In the genomic region with DNA sequence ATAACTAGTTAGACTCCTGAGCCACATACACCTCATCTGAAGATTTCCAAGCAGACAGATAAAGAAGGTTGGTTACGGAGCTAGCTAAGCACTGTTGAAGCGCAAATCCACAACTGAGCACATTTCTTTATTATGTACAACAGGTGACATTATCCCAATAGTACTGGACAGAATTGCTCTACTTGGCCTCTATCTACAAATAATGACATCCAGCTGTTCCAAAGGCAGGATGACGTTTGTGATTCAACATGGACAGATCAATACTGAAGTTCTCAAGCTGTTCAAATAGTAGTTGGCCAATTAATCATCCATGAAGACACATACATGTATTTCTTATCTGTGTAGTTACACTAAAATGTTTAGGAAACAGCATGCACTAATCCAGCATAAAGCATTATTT, we compare ENCODE assay signal across 19 cellular contexts.
"Had no signal": no experiment of that assay in that cellular context is flagged by ENCODE, and none has a peak within 500 bp of the region (broad histone marks: within the 10 kb centered on the region; RNA-seq: fewer than 3 reads in every experiment).

No MANE protein-coding gene starts in this region.

- H3K27me3 ChIP-seq: thyroid gland had no signal

- H3K27ac ChIP-seq: left ventricle myocardium inferior, parathyroid adenoma, skin epidermis, thyroid gland, WERI-Rb-1 had no signal

- H2AFZ ChIP-seq: parathyroid adenoma had no signal

- DNase-seq: activated CD4-positive, alpha-beta T cell treated with anti-CD3 and anti-CD28 coated beads for 4 hours; activated CD8-positive, alpha-beta T cell treated with anti-CD3 and anti-CD28 coated beads, Interleukin-2, amount 10 ng/mL, durations not matched to agents 7 days and 5 days; activated naive CD4-positive, alpha-beta T cell treated with Interleukin-2 at 50 U/mL for 16 hours; central memory CD4-positive, alpha-beta T cell; cortex of kidney; effector CD8-positive, alpha-beta T cell; foreskin melanocyte; head of caudate nucleus; islet precursor cell; left ventricle myocardium inferior; mesendoderm; T1000; thyroid gland; WERI-Rb-1 had no signal

- ATAC-seq: activated CD8-positive, alpha-beta T cell treated with anti-CD3 and anti-CD28 coated beads, Interleukin-2, amount 10 ng/mL, durations not matched to agents 7 days and 5 days; stimulated activated effector memory CD8-positive, alpha-beta T cell treated with anti-CD3 and anti-CD28 coated beads, Interleukin-12 subunit alpha, Interleukin-12 subunit beta, amount 100 ng/mL, for 72 hours had no signal

- H3K9me3 ChIP-seq: left ventricle myocardium inferior, thyroid gland had no signal

- H3K36me3 ChIP-seq: thyroid gland, WERI-Rb-1 had no signal

- H3K27ac Mint-ChIP-seq: activated CD8-positive, alpha-beta T cell treated with anti-CD3 and anti-CD28 coated beads, Interleukin-2, amount 10 ng/mL, durations not matched to agents 7 days and 5 days; activated T-helper 1 cell treated with anti-CD3 and anti-CD28 coated beads, Interleukin-12 subunit alpha, Interleukin-12 subunit beta, Interleukin-2, Interleukin-4 antibody, amounts not matched to agents 30 ng/mL and 10 ng/mL and 1 ng/mL, durations not matched to agents 14 hours and 24 hours and 36 hours; stimulated activated effector memory CD8-positive, alpha-beta T cell treated with anti-CD3 and anti-CD28 coated beads, Interleukin-12 subunit alpha, Interleukin-12 subunit beta, amount 100 ng/mL, for 72 hours had no signal

- H3K4me3 Mint-ChIP-seq: activated CD8-positive, alpha-beta T cell treated with anti-CD3 and anti-CD28 coated beads, Interleukin-2, amount 10 ng/mL, durations not matched to agents 7 days and 5 days; activated T-helper 1 cell treated with anti-CD3 and anti-CD28 coated beads, Interleukin-12 subunit alpha, Interleukin-12 subunit beta, Interleukin-2, Interleukin-4 antibody, amounts not matched to agents 30 ng/mL and 10 ng/mL and 1 ng/mL, durations not matched to agents 14 hours and 24 hours and 36 hours; neural crest cell; stimulated activated effector memory CD8-positive, alpha-beta T cell treated with anti-CD3 and anti-CD28 coated beads, Interleukin-12 subunit alpha, Interleukin-12 subunit beta, amount 100 ng/mL, for 72 hours had no signal

- H3K4me3 ChIP-seq: left ventricle myocardium inferior, skin epidermis, thyroid gland had no signal

- H3K9ac ChIP-seq: parathyroid adenoma had no signal

- H3K9me3 Mint-ChIP-seq: activated T-helper 1 cell treated with anti-CD3 and anti-CD28 coated beads, Interleukin-12 subunit alpha, Interleukin-12 subunit beta, Interleukin-2, Interleukin-4 antibody, amounts not matched to agents 30 ng/mL and 10 ng/mL and 1 ng/mL, durations not matched to agents 14 hours and 24 hours and 36 hours; neural crest cell; stimulated activated effector memory CD8-positive, alpha-beta T cell treated with anti-CD3 and anti-CD28 coated beads, Interleukin-12 subunit alpha, Interleukin-12 subunit beta, amount 100 ng/mL, for 72 hours had no signal
